8 cellular contexts compared by ENCODE assay signal in the genomic region with DNA sequence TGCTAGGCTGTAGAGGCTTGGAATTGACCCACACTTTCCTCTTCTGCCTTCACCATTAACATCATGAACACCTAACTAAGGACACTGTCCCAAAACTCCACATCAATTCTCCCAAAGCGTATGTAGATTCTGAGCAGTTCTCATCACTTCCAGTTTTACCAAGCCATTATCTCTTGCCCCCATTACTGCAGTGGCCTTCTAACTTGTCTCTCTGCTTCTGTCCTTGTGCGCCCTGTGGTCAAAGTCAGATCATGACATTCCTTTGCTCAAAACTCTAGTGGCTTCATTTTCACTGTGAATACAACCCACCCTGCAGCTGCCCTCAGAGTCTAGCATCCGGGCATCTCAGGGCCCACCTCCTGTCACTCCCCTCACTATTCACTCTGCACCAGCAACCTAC.
"Had no signal": no experiment of that assay in that cellular context is flagged by ENCODE, and none has a peak within 500 bp of the region (broad histone marks: within the 10 kb centered on the region; RNA-seq: fewer than 3 reads in every experiment).

No MANE protein-coding gene starts in this region.

- ATAC-seq: GM12878 had no signal

- H3K4me3 ChIP-seq: GM12878 had no signal

- FAIRE-seq: G401.6, GM12878, GM12891, GM12892, GM18507, GM19239 had no signal

- DNase-seq: GDM1, GF-D8 had no signal
